Comparison of ENCODE assay signal across 8 cellular contexts in the genomic region with DNA sequence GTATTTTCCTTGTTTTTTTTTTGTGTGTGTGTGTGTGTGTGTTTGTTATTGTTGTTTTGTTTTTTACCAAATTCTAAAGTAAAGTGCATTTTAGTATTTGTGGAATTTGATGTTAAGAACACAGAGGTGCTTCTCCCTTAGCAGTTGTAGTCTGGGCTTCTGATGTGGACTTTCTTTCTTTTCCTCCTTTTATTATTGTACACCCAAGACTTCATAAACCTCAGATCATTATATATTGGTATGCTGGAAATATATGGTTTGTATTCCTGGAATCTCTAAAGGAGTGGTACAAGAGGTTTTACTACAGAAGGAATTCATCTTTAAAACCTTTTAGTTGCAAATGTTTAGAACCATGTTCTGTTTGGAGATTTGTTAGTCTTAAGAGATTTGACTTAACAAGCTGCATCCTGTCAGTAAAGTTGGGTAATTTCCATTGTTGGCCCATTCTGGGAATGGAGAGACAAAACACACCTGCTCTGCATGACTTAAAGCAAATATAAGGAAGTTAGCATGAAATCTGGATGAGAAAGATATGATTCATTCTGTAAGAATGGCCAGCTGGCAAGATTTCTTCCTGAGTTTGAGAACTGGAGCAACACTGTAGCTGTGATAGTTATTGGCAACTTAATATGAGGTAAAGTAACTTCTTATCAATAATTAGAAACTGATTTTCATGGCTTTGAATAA.
DNase-seq lines count a peak whose midpoint lies in the region; ATAC-seq, FAIRE-seq and TF ChIP-seq lines count a peak whose summit lies in the region.

No MANE protein-coding gene starts in this region.

- H3K27ac Mint-ChIP-seq in activated CD4-positive, alpha-beta memory T cell treated with anti-CD3 and anti-CD28 coated beads for 36 hours = no peak overlapping the region

- H3K27ac ChIP-seq in mesendoderm (ENCODE audit: low read depth, low read length) = no peak overlapping the region

- H3K36me3 ChIP-seq in mucosa of descending colon (ENCODE audit: low read depth) = no peaks in the 10 kb centered on the region
- H3K36me3 ChIP-seq in mesendoderm (ENCODE audit: control insufficient read depth, insufficient read depth, low read length) = peaks cover 1% of the 10 kb centered on the region

- no peak overlapping the region for H3K9ac ChIP-seq in mesendoderm (ENCODE audit: low read length)

- CTCF ChIA-PET in activated CD4-positive, alpha-beta memory T cell treated with anti-CD3 and anti-CD28 coated beads for 36 hours (lab: Charles Lee) = interaction anchor here (2.2 kb wide), 1 partner anchor 12 kb away, joined by 10 read pairs; no protein-coding TSS in a partner anchor

- no peak overlapping the region for H2BK120ac ChIP-seq in mesendoderm (ENCODE audit: low read depth, low read length)

- FAIRE-seq in HTR-8/SVneo (lab: Jason Lieb, UNC) = peak; percentile 26

- H3K4me1 Mint-ChIP-seq in activated CD4-positive, alpha-beta memory T cell treated with anti-CD3 and anti-CD28 coated beads for 36 hours (ENCODE audit: low read depth) = no peaks in the 10 kb centered on the region

- no peak overlapping the region for H3K4me3 Mint-ChIP-seq in activated CD4-positive, alpha-beta memory T cell treated with anti-CD3 and anti-CD28 coated beads for 36 hours

- H2BK5ac ChIP-seq in mesendoderm (ENCODE audit: low read length) = no peak overlapping the region

- DNase-seq in AG20443 (ENCODE audit: low spot score) (peak; percentile 52), HTR-8/SVneo (ENCODE audit: insufficient read length, low spot score) (peak; percentile 41), choroid plexus epithelial cell (ENCODE audit: low read depth) (peak; percentile 92), mucosa of descending colon (peak in 1 of 3 donors; percentile 45), NCI-H2171 treated with DMSO at 0.1 percent for 48 hours (lab: John Stamatoyannopoulos, UW) (no peak), mesendoderm (no peak)
- no peak for DNase-seq in activated CD4-positive, alpha-beta memory T cell treated with anti-CD3 and anti-CD28 coated beads for 36 hours

- no peaks in the 10 kb centered on the region for H3K9me3 Mint-ChIP-seq in activated CD4-positive, alpha-beta memory T cell treated with anti-CD3 and anti-CD28 coated beads for 36 hours

- no peak overlapping the region for H3K18ac ChIP-seq in mesendoderm (ENCODE audit: low read length)

- no peak overlapping the region for H2BK15ac ChIP-seq in mesendoderm (replicated peaks; ENCODE audit: low read depth)

- H3K23ac ChIP-seq in mesendoderm (ENCODE audit: low read length) = no peak overlapping the region

- H3K79me2 ChIP-seq in mesendoderm (ENCODE audit: control insufficient read depth, insufficient read depth, low read length) = no peaks in the 10 kb centered on the region

- no peak overlapping the region for H4K8ac ChIP-seq in mesendoderm (ENCODE audit: low read depth, low read length)

- peaks cover 14% of the 10 kb centered on the region for H3K4me1 ChIP-seq in mucosa of descending colon (ENCODE audit: low read depth)
- H3K4me1 ChIP-seq in mesendoderm (ENCODE audit: control insufficient read depth, low read depth, low read length) = peaks cover 5% of the 10 kb centered on the region

- no peak overlapping the region for H3K4ac ChIP-seq in mesendoderm (ENCODE audit: low read depth, low read length)

- H3K56ac ChIP-seq in mesendoderm (ENCODE audit: low read length) = no peak overlapping the region

- peaks cover 3% of the 10 kb centered on the region for H3K27me3 Mint-ChIP-seq in activated CD4-positive, alpha-beta memory T cell treated with anti-CD3 and anti-CD28 coated beads for 36 hours

- H2AK5ac ChIP-seq in mesendoderm (ENCODE audit: low read length) = no peak overlapping the region

- no peak overlapping the region for H3K4me2 ChIP-seq in mesendoderm (ENCODE audit: low read length)

- no peaks in the 10 kb centered on the region for H3K36me3 Mint-ChIP-seq in activated CD4-positive, alpha-beta memory T cell treated with anti-CD3 and anti-CD28 coated beads for 36 hours

- no peaks in the 10 kb centered on the region for H3K27me3 ChIP-seq in mesendoderm (ENCODE audit: insufficient read depth, low read length, poor library complexity)

- H3K4me3 ChIP-seq in choroid plexus epithelial cell (ENCODE audit: low read depth, low read length) = no peak overlapping the region
- H3K4me3 ChIP-seq in mucosa of descending colon = no peak overlapping the region
- H3K4me3 ChIP-seq in mesendoderm (ENCODE audit: low read length) = no peak overlapping the region

- intact Hi-C loops in mucosa of descending colon (cut with DNase I, micrococcal nuclease) = loop anchor here in 1 of 2 donors (10.0 kb wide), 1 partner anchor 61 kb away; a partner anchor contains a TSS
- intact Hi-C loops in activated CD4-positive, alpha-beta memory T cell treated with anti-CD3 and anti-CD28 coated beads for 36 hours (cut with micrococcal nuclease) = no loop called here

- H4K5ac ChIP-seq in mesendoderm (ENCODE audit: low read length) = no peak overlapping the region

- POLR2A ChIA-PET in activated CD4-positive, alpha-beta memory T cell treated with anti-CD3 and anti-CD28 coated beads for 36 hours (lab: Charles Lee) = no interaction called here

- H3K79me1 ChIP-seq in mesendoderm (ENCODE audit: low read length) = no peaks in the 10 kb centered on the region

- H3K9me3 ChIP-seq in mucosa of descending colon = no peaks in the 10 kb centered on the region

- ATAC-seq in mucosa of descending colon (peak; percentile 95), GM21576 (IDR thresholded peaks at IDR 0.05; ENCODE audit: unreplicated experiment) (no peak)

- no peak for TF ChIP-seq CTCF in choroid plexus epithelial cell (conservative IDR thresholded peaks at IDR 0.05; ENCODE audit: low read depth, low read length)
- no peak for TF ChIP-seq CTCF in mucosa of descending colon (IDR thresholded peaks at IDR 0.05)

Comparison
In these comparisons a context has a peak if more than half of its experiments do, and no peak if none do; other contexts are left out.
1. DNase-seq: peak in AG20443 (single experiment), HTR-8/SVneo (single experiment) and choroid plexus epithelial cell (single experiment); none in NCI-H2171 treated with DMSO at 0.1 percent for 48 hours (single experiment), mesendoderm (single experiment) and activated CD4-positive, alpha-beta memory T cell treated with anti-CD3 and anti-CD28 coated beads for 36 hours (single experiment).